ENCODE assay signal across 9 cellular contexts in genomic region chr11:20089796-20090653, GRCh38.
DNase-seq lines count a peak whose midpoint lies in the region; ATAC-seq and TF ChIP-seq lines count a peak whose summit lies in the region.
"Had no signal": no experiment of that assay in that cellular context is flagged by ENCODE, and none has a peak within 500 bp of the region (broad histone marks: within the 10 kb centered on the region; RNA-seq: fewer than 3 reads in every experiment).

No MANE protein-coding gene starts in this region.

- peak overlapping the region; percentile 22 for H3K4me3 Mint-ChIP-seq in natural killer cell
- no peak overlapping the region for H3K4me3 Mint-ChIP-seq in natural killer cell treated with Interleukin-12 subunit alpha and Interleukin-12 subunit beta and Interleukin-15 and Interleukin-18, amount 100 ng/mL, for 72 hours
- no peak overlapping the region for H3K4me3 Mint-ChIP-seq in WTC11

- no peak overlapping the region for H3K27ac ChIP-seq in psoas muscle

- WGBS in psoas muscle, 3 donors = 39 to 59% (median 49%) methylated on average over 5 of the region's 5 CpGs

- no peaks in the 10 kb centered on the region for H3K9me3 ChIP-seq in psoas muscle

- ATAC-seq in natural killer cell (no peak), WTC11 (no peak), psoas muscle (no peak), HG02973 (IDR thresholded peaks at IDR 0.05; ENCODE audit: unreplicated experiment) (no peak)
- no peak for ATAC-seq in natural killer cell treated with Interleukin-12 subunit alpha and Interleukin-12 subunit beta and Interleukin-15 and Interleukin-18, amount 100 ng/mL, for 72 hours

- H3K4me3 ChIP-seq in psoas muscle = no peak overlapping the region

- intact Hi-C loops in natural killer cell (cut with micrococcal nuclease) (loop anchor here (5.0 kb wide), 1 partner anchor 118 kb away; no protein-coding TSS in a partner anchor), psoas muscle (cut with DNase I) (no loop called here)

- no peaks in the 10 kb centered on the region for H3K36me3 Mint-ChIP-seq in natural killer cell
- no peaks in the 10 kb centered on the region for H3K36me3 Mint-ChIP-seq in natural killer cell treated with Interleukin-12 subunit alpha and Interleukin-12 subunit beta and Interleukin-15 and Interleukin-18, amount 100 ng/mL, for 72 hours
- H3K36me3 Mint-ChIP-seq in WTC11 = peaks cover 64% of the 10 kb centered on the region

- no peak overlapping the region for H3K27ac Mint-ChIP-seq in natural killer cell
- H3K27ac Mint-ChIP-seq in natural killer cell treated with Interleukin-12 subunit alpha and Interleukin-12 subunit beta and Interleukin-15 and Interleukin-18, amount 100 ng/mL, for 72 hours = no peak overlapping the region
- 0 out of 2 replicates have a peak overlapping the region, but pooled peaks have one; percentile 8 for H3K27ac Mint-ChIP-seq in WTC11

- CTCF ChIA-PET in WTC11 (lab: Charles Lee) = interaction anchor here (2.1 kb wide), 1 partner anchor 65 kb away, joined by 5 read pairs; no protein-coding TSS in a partner anchor

- POLR2A ChIA-PET in WTC11 (lab: Charles Lee) = no interaction called here

- H3K9me3 Mint-ChIP-seq in natural killer cell (no peaks in the 10 kb centered on the region), WTC11 (no peaks in the 10 kb centered on the region)
- H3K9me3 Mint-ChIP-seq in natural killer cell treated with Interleukin-12 subunit alpha and Interleukin-12 subunit beta and Interleukin-15 and Interleukin-18, amount 100 ng/mL, for 72 hours = no peaks in the 10 kb centered on the region

- no peaks in the 10 kb centered on the region for H3K27me3 ChIP-seq in psoas muscle (ENCODE audit: insufficient read depth in 3 of 3, low read length in 2 of 3)

- peaks cover 4 to 20% of the 10 kb centered on the region in 2 donors for H3K36me3 ChIP-seq in psoas muscle (ENCODE audit: insufficient read depth in 1 of 2, low read depth in 1 of 2)

- H3K4me1 Mint-ChIP-seq in natural killer cell (peaks cover 23% of the 10 kb centered on the region in 2 donors), WTC11 (peaks cover 8% of the 10 kb centered on the region)
- H3K4me1 Mint-ChIP-seq in natural killer cell treated with Interleukin-12 subunit alpha and Interleukin-12 subunit beta and Interleukin-15 and Interleukin-18, amount 100 ng/mL, for 72 hours (ENCODE audit: low read depth in 2 of 2) = peaks cover 17 to 21% of the 10 kb centered on the region in 2 donors

- TF ChIP-seq CTCF in natural killer cell (IDR thresholded peaks at IDR 0.05) (no peak), WTC11 (IDR thresholded peaks at IDR 0.05) (no peak), psoas muscle (IDR thresholded peaks at IDR 0.05) (no peak)

- H3K4me1 ChIP-seq in psoas muscle = peaks cover 3% of the 10 kb centered on the region

- peaks cover 30 to 47% of the 10 kb centered on the region in 2 donors for H3K27me3 Mint-ChIP-seq in natural killer cell (ENCODE audit: low read depth in 2 of 2)
- H3K27me3 Mint-ChIP-seq in natural killer cell treated with Interleukin-12 subunit alpha and Interleukin-12 subunit beta and Interleukin-15 and Interleukin-18, amount 100 ng/mL, for 72 hours = peaks cover 31 to 40% of the 10 kb centered on the region in 2 donors
- H3K27me3 Mint-ChIP-seq in WTC11 (ENCODE audit: low read depth) = no peaks in the 10 kb centered on the region

- DNase-seq in natural killer cell (no peak), WTC11 (ENCODE audit: low spot score) (no peak), hepatic stellate cell (ENCODE audit: low spot score) (peak; percentile 19), psoas muscle (no peak), globus pallidus (ENCODE audit: low spot score) (no peak)
- DNase-seq in natural killer cell treated with Interleukin-12 subunit alpha and Interleukin-12 subunit beta and Interleukin-15 and Interleukin-18, amount 100 ng/mL, for 72 hours (ENCODE audit: low spot score) = no peak
- DNase-seq in stimulated activated CD4-positive, alpha-beta T cell treated with anti-CD3 and anti-CD28 coated beads, Interleukin-1b, Interleukin-23, amount 100 ng/mL, for 48 hours = no peak
- DNase-seq: mesendoderm had no signal

TF ChIP-seq in WTC11, 78 proteins besides CTCF, POLR2A, EP300 and RAD21 (continues in another document):
- TF ChIP-seq NFATC4 (CRISPR knock-in tag; IDR thresholded peaks at IDR 0.05) = no peak
- TF ChIP-seq NFE2L1 (CRISPR knock-in tag; IDR thresholded peaks at IDR 0.05) = no peak
- no peak for TF ChIP-seq ZNF317 (CRISPR knock-in tag; IDR thresholded peaks at IDR 0.05; ENCODE audit: borderline replicate concordance, low read depth)
- no peak for TF ChIP-seq ZNF281 (CRISPR knock-in tag; IDR thresholded peaks at IDR 0.05)
- TF ChIP-seq AR (CRISPR knock-in tag; IDR thresholded peaks at IDR 0.05) = no peak
- TF ChIP-seq CREB1 (CRISPR knock-in tag; IDR thresholded peaks at IDR 0.05) = no peak
- TF ChIP-seq ARID4B (CRISPR knock-in tag; IDR thresholded peaks at IDR 0.05; ENCODE audit: borderline replicate concordance) = no peak
